15 cellular contexts compared by ENCODE assay signal in the genomic region with DNA sequence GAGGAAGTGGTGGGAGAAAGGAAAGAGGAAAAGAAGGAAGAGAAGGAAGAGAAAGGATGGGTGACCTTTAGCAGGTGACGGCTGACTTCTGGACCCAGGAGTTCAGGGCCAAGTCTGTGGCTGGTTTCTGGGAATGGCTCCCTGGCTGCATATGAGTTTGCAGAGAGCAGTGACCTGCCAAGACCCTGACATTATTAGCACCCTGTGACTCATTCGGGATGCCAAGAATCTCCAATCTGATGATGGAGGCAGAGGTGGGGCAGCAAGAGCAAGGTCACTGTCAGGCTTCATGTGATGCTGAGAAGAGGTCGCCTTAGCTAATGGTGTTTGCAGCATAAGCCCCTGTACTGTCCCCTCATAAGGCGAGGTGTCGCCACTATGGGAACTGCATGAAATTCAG. TPM values are rescaled to one million over a fixed set of nuclear protein-coding genes. Genes with fewer than 3 reads are reported as not detected.
A peak's percentile ranks its signal among the peaks of the same experiment; 100 is the strongest.
DNase-seq lines count a peak whose midpoint lies in the region; ATAC-seq and TF ChIP-seq lines count a peak whose summit lies in the region.
"Had no signal": no experiment of that assay in that cellular context is flagged by ENCODE, and none has a peak within 500 bp of the region (broad histone marks: within the 10 kb centered on the region; RNA-seq: fewer than 3 reads in every experiment).

No MANE protein-coding gene starts in this region.

- H3K27me3 ChIP-seq in adrenal gland = no peaks in the 10 kb centered on the region
- no peaks in the 10 kb centered on the region for H3K27me3 ChIP-seq in heart left ventricle
- no peaks in the 10 kb centered on the region for H3K27me3 ChIP-seq in prostate gland (replicated peaks; ENCODE audit: insufficient read depth)

- no peaks in the 10 kb centered on the region for H3K9me3 ChIP-seq in adrenal gland (replicated peaks in 1 of 3)
- no peaks in the 10 kb centered on the region for H3K9me3 ChIP-seq in heart left ventricle
- H3K9me3 ChIP-seq in prostate gland = no peaks in the 10 kb centered on the region
- H3K9me3 ChIP-seq: SK-N-SH had no signal

- no peak for TF ChIP-seq CTCF in adrenal gland (IDR thresholded peaks at IDR 0.05)
- no peak for TF ChIP-seq CTCF in heart left ventricle (IDR thresholded peaks at IDR 0.05)
- TF ChIP-seq CTCF in prostate gland (IDR thresholded peaks at IDR 0.05) = no peak

- 62 to 91% (median 66%) methylated on average over 5 of the region's 5 CpGs for WGBS in adrenal gland, 4 donors
- WGBS in heart left ventricle, 4 donors = 62 to 79% (median 68%) methylated on average over 5 of the region's 5 CpGs
- 87% methylated on average over 5 of the region's 5 CpGs for WGBS in prostate gland

- H3K4me1 ChIP-seq in adrenal gland (replicated peaks in 1 of 2) (peaks cover 7 to 27% of the 10 kb centered on the region in 2 donors), heart left ventricle (peaks cover 0 to 88% (median 46%) of the 10 kb centered on the region in 12 donors), prostate gland (replicated peaks) (peaks cover 10% of the 10 kb centered on the region)

- peak; percentile 34 to 79 (median 69) for ATAC-seq in heart left ventricle
- no peak for ATAC-seq in HG03045 (IDR thresholded peaks at IDR 0.05; ENCODE audit: unreplicated experiment)

- peaks cover 0 to 44% of the 10 kb centered on the region in 2 donors for H3K36me3 ChIP-seq in adrenal gland (replicated peaks in 1 of 2)
- H3K36me3 ChIP-seq in heart left ventricle = peaks cover 0 to 91% (median 37%) of the 10 kb centered on the region in 9 donors
- H3K36me3 ChIP-seq in prostate gland = no peaks in the 10 kb centered on the region

- H3K4me3 ChIP-seq in adrenal gland = no peak overlapping the region
- no peak overlapping the region for H3K4me3 ChIP-seq in heart left ventricle
- H3K4me3 ChIP-seq in prostate gland = no peak overlapping the region

- H3K27ac ChIP-seq in adrenal gland (peak overlapping the region in 4 of 5 donors; percentile 27 to 69 (median 48)), heart left ventricle (peak overlapping the region; percentile 67 to 92 (median 80)), prostate gland (peak overlapping the region; percentile 6 to 70)
- H3K27ac ChIP-seq: HL-60 had no signal

- DNase-seq in adrenal gland (peak; percentile 49 to 84 (median 78)), heart left ventricle (peak in 3 of 5 donors; percentile 30 to 75 (median 51)), prostate gland (ENCODE audit: low spot score) (no peak), AML-193 (lab: John Stamatoyannopoulos, UW) (no peak), occipital lobe (lab: John Stamatoyannopoulos, UW) (no peak)
- no peak for DNase-seq in activated naive CD4-positive, alpha-beta T cell treated with Interleukin-2 at 50 U/mL for 16 hours
- DNase-seq: CD4-positive, CD25-positive, alpha-beta regulatory T cell; DMS53; H9; NCI-H1436 treated with DMSO at 0.1 percent for 48 hours; NCI-H2081; NCI-H524; SK-N-SH had no signal

- TF ChIP-seq POLR2A in adrenal gland (IDR thresholded peaks at IDR 0.05) = no peak
- TF ChIP-seq POLR2A in heart left ventricle (IDR thresholded peaks at IDR 0.05) = no peak
- TF ChIP-seq POLR2A in prostate gland (IDR thresholded peaks at IDR 0.05) = no peak

- intact Hi-C loops in adrenal gland (cut with DNase I) = no loop called here
- intact Hi-C loops in heart left ventricle (cut with DNase I) = loop anchor here in 2 of 10 donors (5.0 kb wide), 2 partner anchors 37 to 72 kb away; no protein-coding TSS in a partner anchor
- intact Hi-C loops in prostate gland (cut with DNase I) = loop anchor here (2.0 kb wide), 1 partner anchor 23 kb away; no protein-coding TSS in a partner anchor

RNA-seq across cellular contexts. Expression of a gene that starts 42.6 kb away (rescaled TPM):
- total RNA-seq in adrenal gland (100 to 1,000 TPM in 2 of 8 donors, 10 to 100 TPM in 6; 46.2 to 176 (median 76.5) TPM), heart left ventricle (1,000 to 10,000 TPM in 2 of 9 donors, 100 to 1,000 TPM in 7; 359 to 1,065 (median 670) TPM), prostate gland (10 to 100 TPM; 14.9 to 25.1 TPM), occipital lobe (1.1 TPM)
- polyA plus RNA-seq in adrenal gland (100 to 1,000 TPM in 1 of 3 donors, 10 to 100 TPM in 2; 21.4 to 125 (median 24.8) TPM), heart left ventricle (100 to 1,000 TPM; 280 to 506 TPM)

Comparison
In these comparisons a context has a peak if more than half of its experiments do, and no peak if none do; other contexts are left out.
1. DNase-seq: peak in adrenal gland (7 of 7) and heart left ventricle (3 of 5); none in prostate gland (single experiment), AML-193 (0 of 2), occipital lobe (single experiment) and activated naive CD4-positive, alpha-beta T cell treated with Interleukin-2 at 50 U/mL for 16 hours (single experiment).
2. Peak in every context shown above with its lines, with median percentiles within 50 percentile points of each other: H3K27ac ChIP-seq.